ENCODE assay signal across 1 cellular context in genomic region chr9:33293782-33294181, GRCh38.
TF ChIP-seq lines count a peak whose summit lies in the region.

No MANE protein-coding gene starts in this region.

TF ChIP-seq in HepG2, 621 proteins besides CTCF, POLR2A, EP300 and RAD21 (continued from another document and continues in another):
- TF ChIP-seq ZNF850 (CRISPR knock-in tag; conservative IDR thresholded peaks at IDR 0.05) (no peak), ARID5B (CRISPR knock-in tag; IDR thresholded peaks at IDR 0.05) (peak; percentile 90), MTA3 (CRISPR knock-in tag; IDR thresholded peaks at IDR 0.05) (no peak), KLF16 (CRISPR knock-in tag; IDR thresholded peaks at IDR 0.05) (peak in 1 of 2 experiments; percentile 72; a peak in 1 of 4 replicates), NFKBIZ (CRISPR knock-in tag; IDR thresholded peaks at IDR 0.05) (peak; percentile 71; the same call in 1 of the 2 replicates), RAD51 (IDR thresholded peaks at IDR 0.05; ENCODE audit: borderline replicate concordance) (0 out of 2 replicates have a peak, but pooled peaks have one; percentile 25), FOXA3 (CRISPR knock-in tag; IDR thresholded peaks at IDR 0.05) (peak; percentile 92), ZSCAN5A (CRISPR knock-in tag; IDR thresholded peaks at IDR 0.05; ENCODE audit: borderline replicate concordance) (no peak; the same call in 1 of the 2 replicates), THAP11 (CRISPR knock-in tag; IDR thresholded peaks at IDR 0.05) (peak; percentile 58; the same call in 1 of the 2 replicates), PAX8 (CRISPR knock-in tag; IDR thresholded peaks at IDR 0.05; ENCODE audit: borderline replicate concordance) (no peak), NONO (IDR thresholded peaks at IDR 0.05) (no peak), NONO (CRISPR knock-in tag; conservative IDR thresholded peaks at IDR 0.05) (peak; percentile 60; the same call in 1 of the 2 replicates), ZNF619 (CRISPR knock-in tag; IDR thresholded peaks at IDR 0.05) (no peak), THAP7 (CRISPR knock-in tag; IDR thresholded peaks at IDR 0.05) (no peak), ZNF644 (CRISPR knock-in tag; IDR thresholded peaks at IDR 0.05; ENCODE audit: low read depth) (peak; percentile 96), NBN (conservative IDR thresholded peaks at IDR 0.05) (no peak), ZNF782 (CRISPR knock-in tag; IDR thresholded peaks at IDR 0.05; ENCODE audit: borderline replicate concordance) (no peak), GMEB2 (CRISPR knock-in tag; IDR thresholded peaks at IDR 0.05; ENCODE audit: low read depth) (no peak), ZNF614 (CRISPR knock-in tag; IDR thresholded peaks at IDR 0.05; ENCODE audit: borderline replicate concordance) (peak; percentile 72; the same call in 1 of the 2 replicates), ZNF17 (CRISPR knock-in tag; IDR thresholded peaks at IDR 0.05) (no peak), ZSCAN22 (CRISPR knock-in tag; IDR thresholded peaks at IDR 0.05) (no peak), CBX2 (IDR thresholded peaks at IDR 0.05; ENCODE audit: low read depth, low read length) (no peak), CBX2 (CRISPR knock-in tag; IDR thresholded peaks at IDR 0.05; ENCODE audit: low read depth) (no peak), CREB1 (IDR thresholded peaks at IDR 0.05) (no peak), CREB1 (CRISPR knock-in tag; IDR thresholded peaks at IDR 0.05) (peak; percentile 65), TOE1 (CRISPR knock-in tag; IDR thresholded peaks at IDR 0.05) (0 out of 2 replicates have a peak, but pooled peaks have one; percentile 43), GLI4 (CRISPR knock-in tag; IDR thresholded peaks at IDR 0.05; ENCODE audit: borderline replicate concordance) (no peak), AHDC1 (CRISPR knock-in tag; IDR thresholded peaks at IDR 0.05; ENCODE audit: borderline replicate concordance) (peak; percentile 43; the same call in 1 of the 2 replicates), FOXO1 (CRISPR knock-in tag; IDR thresholded peaks at IDR 0.05) (peak; percentile 89), POGZ (CRISPR knock-in tag; IDR thresholded peaks at IDR 0.05) (peak; percentile 64), ZSCAN29 (CRISPR knock-in tag; conservative IDR thresholded peaks at IDR 0.05) (0 out of 2 replicates have a peak, but pooled peaks have one; percentile 37), SOX6 (IDR thresholded peaks at IDR 0.05) (no peak), SOX6 (CRISPR knock-in tag; IDR thresholded peaks at IDR 0.05) (peak; percentile 83), USF2 (IDR thresholded peaks at IDR 0.05; ENCODE audit: low read depth, low read length) (peak; percentile 47; the same call in 1 of the 2 replicates), USF2 (CRISPR knock-in tag; IDR thresholded peaks at IDR 0.05; ENCODE audit: borderline replicate concordance) (peak; percentile 82; the same call in 1 of the 2 replicates), MLX (CRISPR knock-in tag; IDR thresholded peaks at IDR 0.05) (peak; percentile 82), HHEX (CRISPR knock-in tag; IDR thresholded peaks at IDR 0.05) (no peak), MIXL1 (CRISPR knock-in tag; IDR thresholded peaks at IDR 0.05) (peak; percentile 52; the same call in 1 of the 2 replicates), RFXANK (CRISPR knock-in tag; IDR thresholded peaks at IDR 0.05) (no peak), HNRNPLL (IDR thresholded peaks at IDR 0.05; ENCODE audit: low read depth, low read length, poor library complexity, severe bottlenecking) (no peak), TFDP1 (CRISPR knock-in tag; IDR thresholded peaks at IDR 0.05; ENCODE audit: borderline replicate concordance) (peak; percentile 27; the same call in 1 of the 2 replicates), YEATS2 (CRISPR knock-in tag; IDR thresholded peaks at IDR 0.05; ENCODE audit: borderline replicate concordance) (peak; percentile 30; the same call in 1 of the 2 replicates), ATF2 (CRISPR knock-in tag; IDR thresholded peaks at IDR 0.05) (peak; percentile 28; the same call in 1 of the 2 replicates), SMC3 (IDR thresholded peaks at IDR 0.05; ENCODE audit: low read length) (peak; percentile 30; the same call in 1 of the 2 replicates), SOX13 (IDR thresholded peaks at IDR 0.05) (no peak), SOX13 (CRISPR knock-in tag; conservative IDR thresholded peaks at IDR 0.05 in 1 of 2, IDR thresholded peaks at IDR 0.05 in 1 of 2) (peak in 1 of 2 experiments; percentile 88; a peak in 2 of 4 replicates)
